ENCODE assay signal across 14 cellular contexts in genomic region chr6:139164001-139164400, GRCh38. TPM values are rescaled to one million over a fixed set of nuclear protein-coding genes. Genes with fewer than 3 reads are reported as not detected.
A peak's percentile ranks its signal among the peaks of the same experiment; 100 is the strongest.
DNase-seq lines count a peak whose midpoint lies in the region; ATAC-seq, FAIRE-seq and TF ChIP-seq lines count a peak whose summit lies in the region.
"Had no signal": no experiment of that assay in that cellular context is flagged by ENCODE, and none has a peak within 500 bp of the region (broad histone marks: within the 10 kb centered on the region; RNA-seq: fewer than 3 reads in every experiment).

No MANE protein-coding gene starts in this region.

- no peak overlapping the region for H2BK5ac ChIP-seq in H1 (ENCODE audit: low read depth, low read length)

- no peak overlapping the region for H3K56ac ChIP-seq in H1 (replicated peaks; ENCODE audit: insufficient read length, low read depth, low read length)

- no peak for ATAC-seq in activated CD8-positive, alpha-beta memory T cell treated with anti-CD3 and anti-CD28 coated beads, Interleukin-2, amount 10 ng/mL, durations not matched to agents 7 days and 5 days
- ATAC-seq in stimulated activated memory B cell treated with anti-CD40 and anti-IgM and Interleukin-4, amounts not matched to agents 10 μg/mL and 1 μg/mL and 100 μg/mL, for 72 hours = no peak
- ATAC-seq in HG03378 (IDR thresholded peaks at IDR 0.05; ENCODE audit: unreplicated experiment) = no peak
- ATAC-seq in GM19351 (IDR thresholded peaks at IDR 0.05; ENCODE audit: unreplicated experiment) = no peak
- ATAC-seq: esophagus mucosa had no signal

- no peak for TF ChIP-seq POLR2A in H1 (IDR thresholded peaks at IDR 0.05; ENCODE audit: control extremely low read depth in 1 of 2, low read depth in 2 of 2, low read length in 2 of 2)

- no peak overlapping the region for H3K4me2 ChIP-seq in H1 (ENCODE audit: insufficient read depth in 1 of 2, low read depth in 2 of 2, low read length in 2 of 2)

- peaks cover 48% of the 10 kb centered on the region for H3K36me3 Mint-ChIP-seq in activated CD8-positive, alpha-beta memory T cell treated with anti-CD3 and anti-CD28 coated beads, Interleukin-2, amount 10 ng/mL, durations not matched to agents 7 days and 5 days
- peaks cover 37% of the 10 kb centered on the region for H3K36me3 Mint-ChIP-seq in stimulated activated memory B cell treated with anti-CD40 and anti-IgM and Interleukin-4, amounts not matched to agents 10 μg/mL and 1 μg/mL and 100 μg/mL, for 72 hours

- H2BK12ac ChIP-seq in H1 (ENCODE audit: low read depth, low read length) = no peak overlapping the region

- TF ChIP-seq CTCF in H1 (IDR thresholded peaks at IDR 0.05; ENCODE audit: control extremely low read depth in 1 of 3, insufficient read depth in 1 of 3, low read depth in 1 of 3, low read length in 3 of 3) = peak in 2 of 3 experiments; percentile 35 to 39; a peak in 2 of 4 replicates

- no peak overlapping the region for H3K4ac ChIP-seq in H1 (replicated peaks; ENCODE audit: insufficient read length, low read depth, low read length)

- H3K23ac ChIP-seq in H1 (ENCODE audit: insufficient read length) = no peak overlapping the region

- no peak overlapping the region for H3K14ac ChIP-seq in H1 (ENCODE audit: insufficient read length)

- no peak overlapping the region for H2AFZ ChIP-seq in H1 (ENCODE audit: low read length)

- no peak overlapping the region for H4K91ac ChIP-seq in H1 (replicated peaks; ENCODE audit: insufficient read length, low read length)

- no peak overlapping the region for H3K9ac ChIP-seq in H1 (replicated peaks in 1 of 4; ENCODE audit: extremely low read depth in 1 of 4, low read depth in 3 of 4, low read length in 3 of 4)

- H3K27ac Mint-ChIP-seq in activated CD8-positive, alpha-beta memory T cell treated with anti-CD3 and anti-CD28 coated beads, Interleukin-2, amount 10 ng/mL, durations not matched to agents 7 days and 5 days = peak overlapping the region; percentile 44
- peak overlapping the region; percentile 88 for H3K27ac Mint-ChIP-seq in stimulated activated memory B cell treated with anti-CD40 and anti-IgM and Interleukin-4, amounts not matched to agents 10 μg/mL and 1 μg/mL and 100 μg/mL, for 72 hours

- peaks cover 0 to 5% of the 10 kb centered on the region in 2 experiments for H4K20me1 ChIP-seq in H1 (replicated peaks in 1 of 2; ENCODE audit: control insufficient read depth in 1 of 2, insufficient read depth in 2 of 2, low read length in 2 of 2)

- H2BK120ac ChIP-seq in H1 (replicated peaks; ENCODE audit: low read depth, low read length) = no peak overlapping the region

- no peak overlapping the region for H3K4me3 Mint-ChIP-seq in activated CD8-positive, alpha-beta memory T cell treated with anti-CD3 and anti-CD28 coated beads, Interleukin-2, amount 10 ng/mL, durations not matched to agents 7 days and 5 days
- H3K4me3 Mint-ChIP-seq in stimulated activated memory B cell treated with anti-CD40 and anti-IgM and Interleukin-4, amounts not matched to agents 10 μg/mL and 1 μg/mL and 100 μg/mL, for 72 hours = no peak overlapping the region

- no peak overlapping the region for H3K18ac ChIP-seq in H1 (ENCODE audit: extremely low read depth, low read length)

- WGBS in H1 (ENCODE audit: extremely low coverage in 1 of 2, insufficient coverage in 1 of 2, insufficient read length in 1 of 2, insufficient replicate concordance in 2 of 2, low coverage in 1 of 2, low lambda C conversion rate in 2 of 2, missing lambda C conversion rate in 1 of 2), 2 experiments = 86% methylated on average over 3 of the region's 3 CpGs; no CpG with 5 or more reads in 1 of the 2 experiments

- H4K5ac ChIP-seq in H1 (ENCODE audit: insufficient read length, low read depth, low read length) = no peak overlapping the region

- no peak overlapping the region for H2BK15ac ChIP-seq in H1 (ENCODE audit: low read length)

- no peaks in the 10 kb centered on the region for H3K4me1 ChIP-seq in H1 (replicated peaks in 1 of 4; ENCODE audit: control insufficient read depth in 3 of 4, insufficient read depth in 4 of 4, low read length in 3 of 4)

- H3K23me2 ChIP-seq in H1 (ENCODE audit: low read depth, low read length) = no peaks in the 10 kb centered on the region; the same call in 1 of the 2 replicates

- no peak overlapping the region for H2BK20ac ChIP-seq in H1 (ENCODE audit: low read length)

- no peak overlapping the region for H3K27ac ChIP-seq in H1 (ENCODE audit: low read depth, low read length)
- H3K27ac ChIP-seq: HL-60, tibial artery had no signal

- H3K4me3 ChIP-seq in H1 (ENCODE audit: extremely low read depth in 1 of 4, insufficient read depth in 2 of 4, low read depth in 3 of 4, low read length in 4 of 4) = no peak overlapping the region
- H3K4me3 ChIP-seq: tibial artery had no signal

- DNase-seq in activated CD8-positive, alpha-beta memory T cell treated with anti-CD3 and anti-CD28 coated beads, Interleukin-2, amount 10 ng/mL, durations not matched to agents 7 days and 5 days = no peak
- DNase-seq in activated CD8-positive, alpha-beta memory T cell treated with anti-CD3 and anti-CD28 coated beads for 24 hours = no peak
- peak; percentile 73 for DNase-seq in activated CD4-positive, alpha-beta T cell treated with anti-CD3 and anti-CD28 coated beads for 48 hours
- DNase-seq in H1 (ENCODE audit: low read depth in 1 of 2, low spot score in 2 of 2) (no peak), putamen (ENCODE audit: low spot score) (no peak)
- DNase-seq: activated CD4-positive, CD25-positive, alpha-beta regulatory T cell; islet precursor cell; NCI-H1436 treated with DMSO at 0.1 percent for 48 hours; tibial artery had no signal

- POLR2A ChIA-PET in H1 (lab: Charles Lee; ENCODE audit: partially characterized antibody) = no interaction called here

- H3K27me3 ChIP-seq in H1 (replicated peaks in 1 of 4; ENCODE audit: control insufficient read depth in 3 of 4, extremely low read depth in 1 of 4, insufficient read depth in 3 of 4, low read length in 3 of 4) = no peaks in the 10 kb centered on the region
- H3K27me3 ChIP-seq: tibial artery had no signal

- TF ChIP-seq RAD21 in H1 (IDR thresholded peaks at IDR 0.05 in 1 of 2, conservative IDR thresholded peaks at IDR 0.05 in 1 of 2; ENCODE audit: low read depth in 2 of 2, low read length in 2 of 2) = peak in 1 of 2 experiments; percentile 4; a peak in 1 of 4 replicates

- H3K27me3 Mint-ChIP-seq in activated CD8-positive, alpha-beta memory T cell treated with anti-CD3 and anti-CD28 coated beads, Interleukin-2, amount 10 ng/mL, durations not matched to agents 7 days and 5 days = no peaks in the 10 kb centered on the region
- H3K27me3 Mint-ChIP-seq in stimulated activated memory B cell treated with anti-CD40 and anti-IgM and Interleukin-4, amounts not matched to agents 10 μg/mL and 1 μg/mL and 100 μg/mL, for 72 hours = no peaks in the 10 kb centered on the region

- FAIRE-seq in H1 (lab: Jason Lieb, UNC) = no peak

- no peak overlapping the region for H4K8ac ChIP-seq in H1 (ENCODE audit: extremely low read depth, insufficient read depth, low read length)

- CTCF ChIA-PET in activated CD8-positive, alpha-beta memory T cell treated with anti-CD3 and anti-CD28 coated beads, Interleukin-2, amount 10 ng/mL, durations not matched to agents 7 days and 5 days (lab: Charles Lee) = interaction anchor here (1.8 kb wide), 1 partner anchor 10 kb away, joined by 6 read pairs; no protein-coding TSS in a partner anchor
- CTCF ChIA-PET in H1 (lab: Charles Lee; ENCODE audit: partially characterized antibody) = interaction anchor here (0.6 to 2.4 kb wide), 8 partner anchors 10 to 284 kb away, joined by 3 to 6 read pairs (median 3); no protein-coding TSS in a partner anchor

- H3K9me3 Mint-ChIP-seq in activated CD8-positive, alpha-beta memory T cell treated with anti-CD3 and anti-CD28 coated beads, Interleukin-2, amount 10 ng/mL, durations not matched to agents 7 days and 5 days (ENCODE audit: low read depth) = no peaks in the 10 kb centered on the region
- no peaks in the 10 kb centered on the region for H3K9me3 Mint-ChIP-seq in stimulated activated memory B cell treated with anti-CD40 and anti-IgM and Interleukin-4, amounts not matched to agents 10 μg/mL and 1 μg/mL and 100 μg/mL, for 72 hours

- no peaks in the 10 kb centered on the region for H3K79me1 ChIP-seq in H1 (ENCODE audit: low read depth, low read length)

- H3K4me1 Mint-ChIP-seq in activated CD8-positive, alpha-beta memory T cell treated with anti-CD3 and anti-CD28 coated beads, Interleukin-2, amount 10 ng/mL, durations not matched to agents 7 days and 5 days = peaks cover 73% of the 10 kb centered on the region
- H3K4me1 Mint-ChIP-seq in stimulated activated memory B cell treated with anti-CD40 and anti-IgM and Interleukin-4, amounts not matched to agents 10 μg/mL and 1 μg/mL and 100 μg/mL, for 72 hours = peaks cover 83% of the 10 kb centered on the region

- no peak for TF ChIP-seq EP300 in H1 (IDR thresholded peaks at IDR 0.05; ENCODE audit: borderline replicate concordance in 1 of 2, low read depth in 2 of 2, low read length in 2 of 2)

- H2AK5ac ChIP-seq in H1 (ENCODE audit: low read depth, low read length) = no peak overlapping the region

- no peaks in the 10 kb centered on the region for H3K9me3 ChIP-seq in H1 (ENCODE audit: insufficient read depth in 2 of 2, low read depth in 1 of 2, low read length in 1 of 2)
- H3K9me3 ChIP-seq: tibial artery had no signal

- peaks cover 0 to 6% (median 2%) of the 10 kb centered on the region in 4 experiments; a peak in 2 of 8 replicates for H3K36me3 ChIP-seq in H1 (ENCODE audit: control insufficient read depth in 2 of 4, insufficient read depth in 4 of 4, low read length in 3 of 4)

- no peaks in the 10 kb centered on the region; a peak in 2 of 4 replicates for H3K79me2 ChIP-seq in H1 (ENCODE audit: control insufficient read depth in 1 of 2, insufficient read depth in 2 of 2, low read length in 2 of 2)

TF ChIP-seq in H1, 55 proteins besides CTCF, POLR2A, EP300 and RAD21 (continues in another document):
- TF ChIP-seq TEAD4 (IDR thresholded peaks at IDR 0.05; ENCODE audit: low read depth, low read length) = no peak
- TF ChIP-seq MAFK (IDR thresholded peaks at IDR 0.05; ENCODE audit: low read depth, low read length) = no peak
- TF ChIP-seq TAF1 (IDR thresholded peaks at IDR 0.05; ENCODE audit: low read depth, low read length) = no peak
- TF ChIP-seq BRCA1 (IDR thresholded peaks at IDR 0.05; ENCODE audit: low read depth, low read length) = no peak
- TF ChIP-seq RXRA (IDR thresholded peaks at IDR 0.05; ENCODE audit: insufficient read depth, low read depth, low read length) = no peak

RNA-seq across cellular contexts. Expression of gene HECA, which starts 29.1 kb away (rescaled TPM):
- total RNA-seq in activated CD8-positive, alpha-beta memory T cell treated with anti-CD3 and anti-CD28 coated beads, Interleukin-2, amount 10 ng/mL, durations not matched to agents 7 days and 5 days = 10 to 100 TPM; 47.3 to 49.5 TPM
- total RNA-seq in H1 (2021; fragmentation: NEBNext Ultra II Directional; extraction: Animal tissue kit (Norgen Biotek cat#: 25700)) = 8.9 and 9.2 TPM in 2 replicates
- polyA plus RNA-seq in H1 (2011; rRNA removed) = 2.4 TPM in 2 replicates
- 3.8 TPM for polyA plus RNA-seq in H1 (2011; cell fraction: cytosol; rRNA removed)
- polyA plus RNA-seq in H1 (2011; cell fraction: nucleus; rRNA removed) = 2.1 TPM
- polyA plus RNA-seq in H1 (2012, experiment 1 of 2) = 2.3 to 4.5 TPM (median 3.1 TPM) in 4 replicates
- polyA plus RNA-seq in H1 (2012, experiment 2 of 2) = 0.38 TPM
- 3.3 TPM for polyA plus RNA-seq in H1 (2013, experiment 1 of 2)
- polyA plus RNA-seq in H1 (2013, experiment 2 of 2) = 3.3 TPM
- polyA minus RNA-seq in H1 (2011; rRNA and poly(A)+ RNA removed) = 7.5 and 8.2 TPM in 2 replicates
- polyA minus RNA-seq in H1 (2011; cell fraction: cytosol; rRNA and poly(A)+ RNA removed) = 6.4 TPM
- polyA minus RNA-seq in H1 (2011; cell fraction: nucleus; rRNA and poly(A)+ RNA removed) = 7.3 TPM
